Comparison of ENCODE assay signal across 7 cellular contexts in genomic region chr9:126915281-126915816, GRCh38. TPM values are rescaled to one million over a fixed set of nuclear protein-coding genes. Genes with fewer than 3 reads are reported as not detected.
DNase-seq lines count a peak whose midpoint lies in the region; ATAC-seq lines count a peak whose summit lies in the region.

No MANE protein-coding gene starts in this region.

- H3K4me3 Mint-ChIP-seq in activated T-cell treated with anti-CD3 and anti-CD28 coated beads, Interleukin-2, amount 50 U/mL, for 72 hours, result peak overlapping the region; percentile 59 to 66

- H3K14ac ChIP-seq in trophoblast cell (ENCODE audit: low read length), result no peak overlapping the region

- H2BK120ac ChIP-seq in trophoblast cell (ENCODE audit: insufficient read depth, low read length, poor library complexity), result no peak overlapping the region

- H3K27me3 Mint-ChIP-seq in activated T-cell treated with anti-CD3 and anti-CD28 coated beads, Interleukin-2, amount 50 U/mL, for 72 hours (ENCODE audit: low read depth), result peaks cover 32% of the 10 kb centered on the region

- peaks cover 4 to 6% of the 10 kb centered on the region in 2 experiments for H3K4me1 ChIP-seq in trophoblast cell (ENCODE audit: control insufficient read depth in 1 of 2, insufficient read depth in 2 of 2, low read length in 2 of 2)

- no peak overlapping the region for H3K27ac Mint-ChIP-seq in activated T-cell treated with anti-CD3 and anti-CD28 coated beads, Interleukin-2, amount 50 U/mL, for 72 hours

- no peak overlapping the region for H3K18ac ChIP-seq in trophoblast cell (ENCODE audit: low read length)

- no peak overlapping the region for H3K23ac ChIP-seq in trophoblast cell (ENCODE audit: low read length)

- H2BK12ac ChIP-seq in trophoblast cell (ENCODE audit: low read length), result no peak overlapping the region

- no peak overlapping the region for H3K27ac ChIP-seq in trophoblast cell (ENCODE audit: low read depth, low read length)

- H2BK5ac ChIP-seq in trophoblast cell (ENCODE audit: low read depth, low read length, poor library complexity), result peak overlapping the region; percentile 24

- peak overlapping the region; percentile 55 for H3K4me3 ChIP-seq in trophoblast cell (ENCODE audit: low read depth, low read length)

- H3K9ac ChIP-seq in trophoblast cell (ENCODE audit: low read length), result no peak overlapping the region

- no peaks in the 10 kb centered on the region for H3K36me3 ChIP-seq in trophoblast cell (ENCODE audit: control insufficient read depth in 1 of 2, insufficient read depth in 2 of 2, low read length in 2 of 2)

- H3K4me2 ChIP-seq in trophoblast cell (ENCODE audit: low read length), result peak overlapping the region; percentile 83

- no peaks in the 10 kb centered on the region for H3K36me3 Mint-ChIP-seq in activated T-cell treated with anti-CD3 and anti-CD28 coated beads, Interleukin-2, amount 50 U/mL, for 72 hours (ENCODE audit: insufficient read depth in 2 of 2)

- H4K8ac ChIP-seq in trophoblast cell (ENCODE audit: low read depth, low read length), result peak overlapping the region; percentile 21

- no peaks in the 10 kb centered on the region for H3K27me3 ChIP-seq in trophoblast cell (ENCODE audit: insufficient read depth, low read length)

- no peak overlapping the region for H3K4ac ChIP-seq in trophoblast cell (ENCODE audit: low read depth, low read length)

- H3K9me3 ChIP-seq in trophoblast cell (ENCODE audit: insufficient read depth, low read depth, low read length), result no peaks in the 10 kb centered on the region

- no peak overlapping the region for H2AK5ac ChIP-seq in trophoblast cell (ENCODE audit: low read length)

- DNase-seq in GM19238 (ENCODE audit: insufficient read length, low spot score) (peak; percentile 38), NCI-H1105 (lab: John Stamatoyannopoulos, UW) (peak; percentile 90), globus pallidus (ENCODE audit: low spot score) (peak; percentile 31), trophoblast cell (peak; percentile 41 to 59), kidney glomerular epithelial cell (lab: John Stamatoyannopoulos, UW) (no peak)
- peak; percentile 32 to 41 for DNase-seq in activated T-cell treated with anti-CD3 and anti-CD28 coated beads, Interleukin-2, amount 50 U/mL, for 72 hours

- peaks cover 2% of the 10 kb centered on the region for H3K79me1 ChIP-seq in trophoblast cell (ENCODE audit: low read length)

- H3K4me1 Mint-ChIP-seq in activated T-cell treated with anti-CD3 and anti-CD28 coated beads, Interleukin-2, amount 50 U/mL, for 72 hours (ENCODE audit: low read depth), result peaks cover 11% of the 10 kb centered on the region

- peak overlapping the region; percentile 97 for H2AFZ ChIP-seq in trophoblast cell (ENCODE audit: insufficient read depth, low read length, poor library complexity)

- WGBS in trophoblast cell (ENCODE audit: extremely low coverage, insufficient coverage, insufficient read length), result no CpG with 5 or more reads among the region's 43 CpGs

- no peaks in the 10 kb centered on the region for H3K79me2 ChIP-seq in trophoblast cell (ENCODE audit: control insufficient read depth, insufficient read depth, low read length, poor library complexity)

- H3K9me3 Mint-ChIP-seq in activated T-cell treated with anti-CD3 and anti-CD28 coated beads, Interleukin-2, amount 50 U/mL, for 72 hours, result peaks cover 0 to 4% of the 10 kb centered on the region in 2 donors

- no peak overlapping the region for H4K12ac ChIP-seq in trophoblast cell (ENCODE audit: low read depth, low read length)

- no peak overlapping the region for H4K91ac ChIP-seq in trophoblast cell (ENCODE audit: low read depth, low read length)

- peak; percentile 6 to 14 for ATAC-seq in activated T-cell treated with anti-CD3 and anti-CD28 coated beads, Interleukin-2, amount 50 U/mL, for 72 hours (replicated peaks in 1 of 2)
- no peak for ATAC-seq in GM18520 (IDR thresholded peaks at IDR 0.05; ENCODE audit: unreplicated experiment)

RNA-seq across cellular contexts. Expression of gene RALGPS1, which starts 0.8 kb away (rescaled TPM):
- total RNA-seq in activated T-cell treated with anti-CD3 and anti-CD28 coated beads, Interleukin-2, amount 50 U/mL, for 72 hours, result 1 to 10 TPM; 3.3 to 3.4 TPM
- 2.5 and 2.9 TPM in 2 replicates for polyA plus RNA-seq in trophoblast cell (2013)

RNA-seq across cellular contexts. Expression of gene ZBTB34, which starts 54.9 kb away (rescaled TPM):
- 1 to 10 TPM; 7.1 to 8.1 TPM for total RNA-seq in activated T-cell treated with anti-CD3 and anti-CD28 coated beads, Interleukin-2, amount 50 U/mL, for 72 hours
- 9.6 and 9.9 TPM in 2 replicates for polyA plus RNA-seq in trophoblast cell (2013)
